9 cellular contexts compared by ENCODE assay signal in genomic region chr7:28481131-28481926, GRCh38.
DNase-seq lines count a peak whose midpoint lies in the region; ATAC-seq, FAIRE-seq and TF ChIP-seq lines count a peak whose summit lies in the region.
"Had no signal": no experiment of that assay in that cellular context is flagged by ENCODE, and none has a peak within 500 bp of the region (broad histone marks: within the 10 kb centered on the region; RNA-seq: fewer than 3 reads in every experiment).

No MANE protein-coding gene starts in this region.

- no peak overlapping the region for H4K8ac ChIP-seq in mesendoderm (ENCODE audit: low read depth, low read length)

- H2BK5ac ChIP-seq in mesendoderm (ENCODE audit: low read length): no peak overlapping the region

- H3K4ac ChIP-seq in mesendoderm (ENCODE audit: low read depth, low read length): no peak overlapping the region

- DNase-seq in GM18507 (ENCODE audit: extremely low spot score, insufficient read length, low read depth): peak; percentile 9
- DNase-seq in HS-5 (ENCODE audit: low read depth): peak; percentile 25
- DNase-seq in mesendoderm: peak; percentile 42
- DNase-seq in CD14-positive monocyte (ENCODE audit: low spot score): no peak
- DNase-seq in WERI-Rb-1: no peak
- DNase-seq in NCI-H774 (lab: John Stamatoyannopoulos, UW): no peak

- no peak overlapping the region for H4K5ac ChIP-seq in mesendoderm (ENCODE audit: low read length)

- no peak overlapping the region for H3K4me3 ChIP-seq in mesendoderm (ENCODE audit: low read length)
- no peak overlapping the region for H3K4me3 ChIP-seq in WERI-Rb-1 (ENCODE audit: low read depth, low read length)

- no peaks in the 10 kb centered on the region for H3K79me1 ChIP-seq in mesendoderm (ENCODE audit: low read length)

- no peak overlapping the region for H2AK5ac ChIP-seq in mesendoderm (ENCODE audit: low read length)

- intact Hi-C loops in CD14-positive monocyte (cut with micrococcal nuclease): no loop called here

- H2BK15ac ChIP-seq in mesendoderm (replicated peaks; ENCODE audit: low read depth): no peak overlapping the region

- TF ChIP-seq CTCF in CD14-positive monocyte (IDR thresholded peaks at IDR 0.05) (no peak), WERI-Rb-1 (IDR thresholded peaks at IDR 0.05; ENCODE audit: low read depth, low read length) (no peak)

- no peak overlapping the region for H3K23ac ChIP-seq in mesendoderm (ENCODE audit: low read length)

- ATAC-seq in GM21825 (IDR thresholded peaks at IDR 0.05; ENCODE audit: unreplicated experiment) (peak; percentile 55), HG02970 (IDR thresholded peaks at IDR 0.05; ENCODE audit: low FRiP score, unreplicated experiment) (no peak)

- WGBS in mesendoderm (ENCODE audit: extremely low coverage, insufficient coverage, low lambda C conversion rate): no CpG with 5 or more reads among the region's 7 CpGs

- no peaks in the 10 kb centered on the region for H3K79me2 ChIP-seq in mesendoderm (ENCODE audit: control insufficient read depth, insufficient read depth, low read length)

- no peaks in the 10 kb centered on the region for H3K4me1 Mint-ChIP-seq in CD14-positive monocyte
- H3K4me1 Mint-ChIP-seq: central memory CD8-positive, alpha-beta T cell had no signal

- no peaks in the 10 kb centered on the region for H3K36me3 Mint-ChIP-seq in CD14-positive monocyte

- peak; percentile 96 for FAIRE-seq in GM18507 (lab: Jason Lieb, UNC)

- H3K27me3 ChIP-seq in mesendoderm (ENCODE audit: insufficient read depth, low read length, poor library complexity) (no peaks in the 10 kb centered on the region), WERI-Rb-1 (ENCODE audit: insufficient read depth, low read depth, severe bottlenecking) (peaks cover 65% of the 10 kb centered on the region)

- no peak overlapping the region for H3K56ac ChIP-seq in mesendoderm (ENCODE audit: low read length)

- no peaks in the 10 kb centered on the region for H3K9me3 Mint-ChIP-seq in CD14-positive monocyte
- H3K9me3 Mint-ChIP-seq: central memory CD8-positive, alpha-beta T cell had no signal

- H3K4me3 Mint-ChIP-seq in CD14-positive monocyte: no peak overlapping the region
- H3K4me3 Mint-ChIP-seq: central memory CD8-positive, alpha-beta T cell had no signal

- H3K27ac ChIP-seq in mesendoderm (ENCODE audit: low read depth, low read length) (no peak overlapping the region), WERI-Rb-1 (no peak overlapping the region)

- H3K27ac Mint-ChIP-seq in CD14-positive monocyte: no peak overlapping the region

- no peaks in the 10 kb centered on the region for H3K9me3 ChIP-seq in WERI-Rb-1 (ENCODE audit: severe bottlenecking)

- no peak overlapping the region for H3K9ac ChIP-seq in mesendoderm (ENCODE audit: low read length)

- H2BK120ac ChIP-seq in mesendoderm (ENCODE audit: low read depth, low read length): no peak overlapping the region

- no peaks in the 10 kb centered on the region for H3K36me3 ChIP-seq in mesendoderm (ENCODE audit: control insufficient read depth, insufficient read depth, low read length)
- H3K36me3 ChIP-seq in WERI-Rb-1: no peaks in the 10 kb centered on the region

- no peak overlapping the region for H3K4me2 ChIP-seq in mesendoderm (ENCODE audit: low read length)

- H3K18ac ChIP-seq in mesendoderm (ENCODE audit: low read length): no peak overlapping the region

- peaks cover 2% of the 10 kb centered on the region for H3K4me1 ChIP-seq in mesendoderm (ENCODE audit: control insufficient read depth, low read depth, low read length)

- peaks cover 0 to 2% (median 0%) of the 10 kb centered on the region in 3 donors for H3K27me3 Mint-ChIP-seq in CD14-positive monocyte (ENCODE audit: low read depth in 3 of 3)

Comparison
In these comparisons a context has a peak if more than half of its experiments do, and no peak if none do; other contexts are left out.
1. DNase-seq: peak in GM18507 (single experiment), HS-5 (single experiment) and mesendoderm (single experiment); none in CD14-positive monocyte (single experiment), WERI-Rb-1 (single experiment) and NCI-H774 (single experiment).